ENCODE assay signal across 8 cellular contexts in the genomic region with DNA sequence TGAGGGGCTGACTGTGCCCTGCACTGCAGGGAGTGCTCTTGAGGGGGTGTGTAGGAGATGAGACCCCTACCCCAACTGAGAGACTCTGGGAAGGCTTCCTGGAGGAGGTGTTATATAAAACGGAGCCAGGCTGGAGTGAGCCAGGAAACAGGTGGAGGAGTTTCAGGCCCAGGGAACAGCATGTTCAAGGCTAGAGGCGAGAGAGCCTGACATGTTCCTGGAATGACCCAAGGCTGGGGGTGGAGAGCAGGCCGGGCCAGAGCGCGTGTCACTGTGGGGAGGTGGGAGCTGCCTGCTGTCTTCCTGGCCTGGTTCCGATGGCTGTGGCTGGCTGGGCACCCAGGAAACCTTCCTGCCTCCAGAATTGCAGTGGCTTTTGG. TPM values are rescaled to one million over a fixed set of nuclear protein-coding genes. Genes with fewer than 3 reads are reported as not detected.
A peak's percentile ranks its signal among the peaks of the same experiment; 100 is the strongest.
DNase-seq lines count a peak whose midpoint lies in the region; ATAC-seq and TF ChIP-seq lines count a peak whose summit lies in the region.

No MANE protein-coding gene starts in this region.

- no peak for TF ChIP-seq CTCF in adrenal gland (IDR thresholded peaks at IDR 0.05)
- TF ChIP-seq CTCF in heart right ventricle (IDR thresholded peaks at IDR 0.05), result no peak
- TF ChIP-seq CTCF in parathyroid adenoma (IDR thresholded peaks at IDR 0.05), result no peak

- H3K4me2 ChIP-seq in parathyroid adenoma (ENCODE audit: low read length), result peak overlapping the region; percentile 36

- H3K36me3 Mint-ChIP-seq in T-helper 2 cell treated with Interferon-gamma antibody and Interleukin-4, amounts not matched to agents 5 μg/mL and 100 μg/mL, for 36 hours (ENCODE audit: low read depth), result no peaks in the 10 kb centered on the region

- H3K4me3 Mint-ChIP-seq in T-helper 2 cell treated with Interferon-gamma antibody and Interleukin-4, amounts not matched to agents 5 μg/mL and 100 μg/mL, for 36 hours, result no peak overlapping the region

- H3K36me3 ChIP-seq in adrenal gland (replicated peaks in 1 of 2) (no peaks in the 10 kb centered on the region), heart right ventricle (no peaks in the 10 kb centered on the region), parathyroid adenoma (ENCODE audit: control insufficient read depth, insufficient read depth, low read length) (no peaks in the 10 kb centered on the region)

- H3K27me3 ChIP-seq in adrenal gland, result no peaks in the 10 kb centered on the region
- no peaks in the 10 kb centered on the region for H3K27me3 ChIP-seq in heart right ventricle
- no peaks in the 10 kb centered on the region for H3K27me3 ChIP-seq in parathyroid adenoma (ENCODE audit: control insufficient read depth, insufficient read depth, low read length)

- H3K4me1 Mint-ChIP-seq in T-helper 2 cell treated with Interferon-gamma antibody and Interleukin-4, amounts not matched to agents 5 μg/mL and 100 μg/mL, for 36 hours (ENCODE audit: low read depth), result no peaks in the 10 kb centered on the region

- H3K9me3 ChIP-seq in adrenal gland (replicated peaks in 1 of 3) (no peaks in the 10 kb centered on the region), heart right ventricle (no peaks in the 10 kb centered on the region), parathyroid adenoma (ENCODE audit: control insufficient read depth, low read length) (no peaks in the 10 kb centered on the region)

- peak in 1 of 2 donors; percentile 43 for TF ChIP-seq POLR2A in adrenal gland (IDR thresholded peaks at IDR 0.05)

- peak overlapping the region; percentile 89 to 99 (median 93) for H3K27ac ChIP-seq in adrenal gland
- H3K27ac ChIP-seq in heart right ventricle, result peak overlapping the region; percentile 82 to 98 (median 90)
- H3K27ac ChIP-seq in parathyroid adenoma, result peak overlapping the region; percentile 96

- H3K4me3 ChIP-seq in adrenal gland (peak overlapping the region in 1 of 4 donors; percentile 17), heart right ventricle (peak overlapping the region in 6 of 10 donors; percentile 10 to 38 (median 23)), parathyroid adenoma (ENCODE audit: low read depth, low read length) (no peak overlapping the region)

- H3K27ac Mint-ChIP-seq in T-helper 2 cell treated with Interferon-gamma antibody and Interleukin-4, amounts not matched to agents 5 μg/mL and 100 μg/mL, for 36 hours, result no peak overlapping the region

- ATAC-seq in heart right ventricle (peak in 7 of 8 donors; percentile 25 to 69 (median 39)), HG03520 (IDR thresholded peaks at IDR 0.05; ENCODE audit: unreplicated experiment) (no peak)

- no peaks in the 10 kb centered on the region for H3K27me3 Mint-ChIP-seq in T-helper 2 cell treated with Interferon-gamma antibody and Interleukin-4, amounts not matched to agents 5 μg/mL and 100 μg/mL, for 36 hours (ENCODE audit: low read depth)

- no peak overlapping the region for H2AFZ ChIP-seq in parathyroid adenoma

- H3K9me3 Mint-ChIP-seq in T-helper 2 cell treated with Interferon-gamma antibody and Interleukin-4, amounts not matched to agents 5 μg/mL and 100 μg/mL, for 36 hours, result no peaks in the 10 kb centered on the region

- intact Hi-C loops in adrenal gland (cut with DNase I), result no loop called here
- intact Hi-C loops in heart right ventricle (cut with DNase I), result loop anchor here in 6 of 10 donors (5.0 to 10.0 kb wide), 4 partner anchors 33 to 60 kb away; partner anchors contain the start of gene RXRA (in 3 of the 6)

- DNase-seq in Ammon's horn (ENCODE audit: low spot score) (peak; percentile 26), adrenal gland (peak; percentile 74 to 93 (median 93)), heart right ventricle (peak; percentile 61), NOMO-1 treated with DMSO at 0.1 percent for 48 hours (lab: John Stamatoyannopoulos, UW; ENCODE audit: unreplicated experiment) (no peak)
- no peak for DNase-seq in stimulated activated CD8-positive, alpha-beta memory T cell treated with anti-CD3 and anti-CD28 coated beads, Interleukin-4, amount 100 ng/mL, for 48 hours
- DNase-seq in T-helper 2 cell treated with Interferon-gamma antibody and Interleukin-4, amounts not matched to agents 5 μg/mL and 100 μg/mL, for 36 hours (ENCODE audit: low spot score), result no peak

- peak overlapping the region; percentile 28 for H3K9ac ChIP-seq in parathyroid adenoma

- peaks cover 99 to 100% of the 10 kb centered on the region in 2 donors for H3K4me1 ChIP-seq in adrenal gland (replicated peaks in 1 of 2)
- peaks cover 85 to 100% (median 100%) of the 10 kb centered on the region in 9 donors for H3K4me1 ChIP-seq in heart right ventricle
- peaks cover 74% of the 10 kb centered on the region for H3K4me1 ChIP-seq in parathyroid adenoma

- WGBS in adrenal gland, 4 donors, result 0 to 12% (median 6%) methylated on average over 2 to 6 of the region's 6 CpGs
- WGBS in heart right ventricle, 2 donors, result 12 to 16% methylated on average over 6 of the region's 6 CpGs

- peaks cover 68% of the 10 kb centered on the region for H3K79me2 ChIP-seq in parathyroid adenoma

RNA-seq across cellular contexts. Expression of gene RXRA, which starts 48.7 kb away (rescaled TPM):
- 100 to 1,000 TPM in 4 of 8 donors, 10 to 100 TPM in 4; 64.2 to 114 (median 94.7) TPM for total RNA-seq in adrenal gland
- polyA plus RNA-seq in adrenal gland, result 10 to 100 TPM; 16.1 to 72.9 (median 31.6) TPM
- total RNA-seq in heart right ventricle, result 10 to 100 TPM; 38.4 to 92.3 (median 43.6) TPM
- 10 to 100 TPM; 22.6 to 39.1 TPM for polyA plus RNA-seq in heart right ventricle

Comparison
In these comparisons a context has a peak if more than half of its experiments do, and no peak if none do; other contexts are left out.
1. DNase-seq: peak in Ammon's horn (single experiment), adrenal gland (7 of 7) and heart right ventricle (2 of 2); none in stimulated activated CD8-positive, alpha-beta memory T cell treated with anti-CD3 and anti-CD28 coated beads, Interleukin-4, amount 100 ng/mL, for 48 hours (single experiment), NOMO-1 treated with DMSO at 0.1 percent for 48 hours (single experiment) and T-helper 2 cell treated with Interferon-gamma antibody and Interleukin-4, amounts not matched to agents 5 μg/mL and 100 μg/mL, for 36 hours (single experiment).
2. intact Hi-C loops: an anchor here in heart right ventricle (5.0 to 10.0 kb wide); none called in adrenal gland.
3. Peak in every context shown above with its lines, with median percentiles within 50 percentile points of each other: H3K27ac ChIP-seq.